In the genomic region with DNA sequence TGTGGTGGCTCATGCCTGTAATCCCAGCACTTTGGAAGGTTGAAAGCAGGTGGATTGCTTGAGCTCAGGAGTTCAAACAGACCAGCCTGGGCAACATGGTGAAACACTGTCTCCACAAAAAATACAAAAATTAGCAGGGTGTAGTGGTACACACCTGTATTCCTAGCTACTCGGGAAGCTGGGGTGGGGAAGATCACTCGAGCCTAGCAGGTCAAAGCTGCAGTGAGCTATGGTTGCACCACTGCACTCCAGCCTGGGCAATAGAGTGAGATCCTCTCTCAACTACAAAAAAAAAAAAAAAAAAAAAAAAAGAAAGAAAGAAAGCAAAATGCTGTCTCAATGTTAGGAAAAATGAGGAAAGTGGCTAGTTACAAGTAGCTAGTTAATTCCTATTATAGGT, we compare ENCODE assay signal across 22 cellular contexts. TPM values are rescaled to one million over a fixed set of nuclear protein-coding genes. Genes with fewer than 3 reads are reported as not detected.
DNase-seq lines count a peak whose midpoint lies in the region; ATAC-seq and TF ChIP-seq lines count a peak whose summit lies in the region.
"Had no signal": no experiment of that assay in that cellular context is flagged by ENCODE, and none has a peak within 500 bp of the region (broad histone marks: within the 10 kb centered on the region; RNA-seq: fewer than 3 reads in every experiment).

No MANE protein-coding gene starts in this region.

- no peaks in the 10 kb centered on the region for H3K9me2 ChIP-seq in PC-9 (ENCODE audit: insufficient read depth)

- no TSS peak for BruUV-seq in PC-9 (replicated peaks; lab: Mats Ljungman, UMichigan)

- ATAC-seq in natural killer cell (no peak), naive B cell (ENCODE audit: low read depth in 2 of 2) (no peak), GM21447 (IDR thresholded peaks at IDR 0.05; ENCODE audit: unreplicated experiment) (no peak)
- no peak for ATAC-seq in natural killer cell treated with Interleukin-12 subunit alpha and Interleukin-12 subunit beta and Interleukin-15 and Interleukin-18, amount 100 ng/mL, for 72 hours
- no peak for ATAC-seq in central memory CD8-positive, alpha-beta T cell (replicated peaks; ENCODE audit: extremely low read depth, poor library complexity, severe bottlenecking)
- no peak for ATAC-seq in activated CD8-positive, alpha-beta T cell treated with anti-CD3 and anti-CD28 coated beads, Interleukin-2, amount 10 ng/mL, durations not matched to agents 7 days and 5 days
- ATAC-seq: HCT116, PC-3 had no signal

- no peak overlapping the region for H3K27ac ChIP-seq in PC-9
- H3K27ac ChIP-seq: BLaER1, SJSA1 had no signal

- no peaks in the 10 kb centered on the region for H3K27me3 ChIP-seq in PC-9 (ENCODE audit: insufficient read depth, low read depth)
- H3K27me3 ChIP-seq: BLaER1, SJSA1 had no signal

- H3K27ac Mint-ChIP-seq in natural killer cell: peak overlapping the region; percentile 27 to 71
- no peak overlapping the region for H3K27ac Mint-ChIP-seq in natural killer cell treated with Interleukin-12 subunit alpha and Interleukin-12 subunit beta and Interleukin-15 and Interleukin-18, amount 100 ng/mL, for 72 hours
- H3K27ac Mint-ChIP-seq in central memory CD8-positive, alpha-beta T cell (ENCODE audit: low read depth): peak overlapping the region; percentile 50
- H3K27ac Mint-ChIP-seq in naive B cell: peak overlapping the region in 5 of 6 donors; percentile 15 to 66 (median 56)
- H3K27ac Mint-ChIP-seq in activated CD8-positive, alpha-beta T cell treated with anti-CD3 and anti-CD28 coated beads, Interleukin-2, amount 10 ng/mL, durations not matched to agents 7 days and 5 days: no peak overlapping the region

- peaks cover 8% of the 10 kb centered on the region; the same call in 1 of the 2 replicates for H3K36me3 ChIP-seq in PC-9 (ENCODE audit: low read depth)

- TF ChIP-seq CTCF in natural killer cell (IDR thresholded peaks at IDR 0.05): no peak
- no peak for TF ChIP-seq CTCF in PC-9 (conservative IDR thresholded peaks at IDR 0.05)

- no peaks in the 10 kb centered on the region for H3K4me1 ChIP-seq in PC-9 (replicated peaks; ENCODE audit: insufficient read depth)
- H3K4me1 ChIP-seq: BLaER1, Caco-2 had no signal

- H2AFZ ChIP-seq in PC-9: no peak overlapping the region

- no peak for DNase-seq in natural killer cell
- no peak for DNase-seq in natural killer cell treated with Interleukin-12 subunit alpha and Interleukin-12 subunit beta and Interleukin-15 and Interleukin-18, amount 100 ng/mL, for 72 hours (ENCODE audit: low spot score)
- DNase-seq in central memory CD8-positive, alpha-beta T cell (ENCODE audit: low spot score in 2 of 2): no peak
- DNase-seq in naive B cell: no peak
- DNase-seq in activated CD8-positive, alpha-beta T cell treated with anti-CD3 and anti-CD28 coated beads, Interleukin-2, amount 10 ng/mL, durations not matched to agents 7 days and 5 days: no peak
- DNase-seq in PC-9: no peak
- DNase-seq: Caco-2; CD4-positive, CD25-positive, alpha-beta regulatory T cell; Kasumi-1; NCI-H1092 treated with DMSO at 0.1 percent for 48 hours; NCI-H1436; NCI-H187 treated with DMSO at 0.1 percent for 48 hours; NCI-H2171 treated with DMSO at 0.1 percent for 48 hours; NCI-H446; NCI-H524 treated with DMSO at 0.1 percent for 48 hours; NCI-H774; PC-3; Right ventricle myocardium superior had no signal

- peaks cover 65% of the 10 kb centered on the region for H3K79me2 ChIP-seq in PC-9 (ENCODE audit: low read depth)

- intact Hi-C loops in natural killer cell (cut with micrococcal nuclease): no loop called here
- intact Hi-C loops in PC-9 (cut with micrococcal nuclease; ENCODE audit: unreplicated experiment): no loop called here

- H3K4me1 Mint-ChIP-seq in natural killer cell (peaks cover 57 to 66% of the 10 kb centered on the region in 2 donors), naive B cell (peaks cover 18 to 36% (median 26%) of the 10 kb centered on the region in 3 donors)
- H3K4me1 Mint-ChIP-seq in natural killer cell treated with Interleukin-12 subunit alpha and Interleukin-12 subunit beta and Interleukin-15 and Interleukin-18, amount 100 ng/mL, for 72 hours (ENCODE audit: low read depth in 2 of 2): peaks cover 35 to 50% of the 10 kb centered on the region in 2 donors
- peaks cover 43% of the 10 kb centered on the region for H3K4me1 Mint-ChIP-seq in central memory CD8-positive, alpha-beta T cell
- H3K4me1 Mint-ChIP-seq in activated CD8-positive, alpha-beta T cell treated with anti-CD3 and anti-CD28 coated beads, Interleukin-2, amount 10 ng/mL, durations not matched to agents 7 days and 5 days (ENCODE audit: low read depth): peaks cover 10% of the 10 kb centered on the region

- H3K27me3 Mint-ChIP-seq in natural killer cell (ENCODE audit: low read depth in 2 of 2): no peaks in the 10 kb centered on the region
- no peaks in the 10 kb centered on the region for H3K27me3 Mint-ChIP-seq in natural killer cell treated with Interleukin-12 subunit alpha and Interleukin-12 subunit beta and Interleukin-15 and Interleukin-18, amount 100 ng/mL, for 72 hours
- H3K27me3 Mint-ChIP-seq in central memory CD8-positive, alpha-beta T cell: no peaks in the 10 kb centered on the region
- no peaks in the 10 kb centered on the region for H3K27me3 Mint-ChIP-seq in naive B cell
- H3K27me3 Mint-ChIP-seq in activated CD8-positive, alpha-beta T cell treated with anti-CD3 and anti-CD28 coated beads, Interleukin-2, amount 10 ng/mL, durations not matched to agents 7 days and 5 days (ENCODE audit: low read depth): no peaks in the 10 kb centered on the region
- H3K27me3 Mint-ChIP-seq: CD4-positive, CD25-positive, alpha-beta regulatory T cell had no signal

- H3K4me3 ChIP-seq in PC-9: no peak overlapping the region
- H3K4me3 ChIP-seq: BLaER1, SJSA1 had no signal

- H3K9me3 Mint-ChIP-seq in natural killer cell: no peaks in the 10 kb centered on the region
- no peaks in the 10 kb centered on the region for H3K9me3 Mint-ChIP-seq in natural killer cell treated with Interleukin-12 subunit alpha and Interleukin-12 subunit beta and Interleukin-15 and Interleukin-18, amount 100 ng/mL, for 72 hours
- H3K9me3 Mint-ChIP-seq in central memory CD8-positive, alpha-beta T cell: no peaks in the 10 kb centered on the region
- H3K9me3 Mint-ChIP-seq in naive B cell: no peaks in the 10 kb centered on the region
- H3K9me3 Mint-ChIP-seq in activated CD8-positive, alpha-beta T cell treated with anti-CD3 and anti-CD28 coated beads, Interleukin-2, amount 10 ng/mL, durations not matched to agents 7 days and 5 days (ENCODE audit: insufficient read depth): no peaks in the 10 kb centered on the region
- H3K9me3 Mint-ChIP-seq: CD4-positive, CD25-positive, alpha-beta regulatory T cell had no signal

- H3K4me3 Mint-ChIP-seq in natural killer cell (no peak overlapping the region), naive B cell (no peak overlapping the region)
- H3K4me3 Mint-ChIP-seq in natural killer cell treated with Interleukin-12 subunit alpha and Interleukin-12 subunit beta and Interleukin-15 and Interleukin-18, amount 100 ng/mL, for 72 hours: no peak overlapping the region
- H3K4me3 Mint-ChIP-seq in central memory CD8-positive, alpha-beta T cell: no peak overlapping the region
- no peak overlapping the region for H3K4me3 Mint-ChIP-seq in activated CD8-positive, alpha-beta T cell treated with anti-CD3 and anti-CD28 coated beads, Interleukin-2, amount 10 ng/mL, durations not matched to agents 7 days and 5 days

- no peaks in the 10 kb centered on the region for H3K9me3 ChIP-seq in PC-9 (ENCODE audit: insufficient read depth, low read depth)
- H3K9me3 ChIP-seq: BLaER1, Caco-2, SJSA1 had no signal

- CTCF ChIA-PET in activated CD8-positive, alpha-beta T cell treated with anti-CD3 and anti-CD28 coated beads, Interleukin-2, amount 10 ng/mL, durations not matched to agents 7 days and 5 days (lab: Charles Lee): interaction anchor here (0.8 kb wide), 1 partner anchor 11 kb away, joined by 3 read pairs; no protein-coding TSS in a partner anchor
- CTCF ChIA-PET in PC-9 (lab: Charles Lee): no interaction called here

- no peak overlapping the region for H3K4me2 ChIP-seq in PC-9
- H3K4me2 ChIP-seq: BLaER1 had no signal

- H4K20me1 ChIP-seq in PC-9 (ENCODE audit: insufficient read depth): peaks cover 60% of the 10 kb centered on the region

- H3K36me3 Mint-ChIP-seq in natural killer cell (no peaks in the 10 kb centered on the region), naive B cell (peaks cover 7 to 12% of the 10 kb centered on the region in 2 donors)
- peaks cover 4% of the 10 kb centered on the region for H3K36me3 Mint-ChIP-seq in natural killer cell treated with Interleukin-12 subunit alpha and Interleukin-12 subunit beta and Interleukin-15 and Interleukin-18, amount 100 ng/mL, for 72 hours
- peaks cover 8% of the 10 kb centered on the region for H3K36me3 Mint-ChIP-seq in central memory CD8-positive, alpha-beta T cell (ENCODE audit: insufficient read depth)
- peaks cover 21% of the 10 kb centered on the region for H3K36me3 Mint-ChIP-seq in activated CD8-positive, alpha-beta T cell treated with anti-CD3 and anti-CD28 coated beads, Interleukin-2, amount 10 ng/mL, durations not matched to agents 7 days and 5 days (ENCODE audit: low read depth)

- POLR2A ChIA-PET in activated CD8-positive, alpha-beta T cell treated with anti-CD3 and anti-CD28 coated beads, Interleukin-2, amount 10 ng/mL, durations not matched to agents 7 days and 5 days (lab: Charles Lee): no interaction called here
- POLR2A ChIA-PET in PC-9 (lab: Charles Lee; ENCODE audit: unreplicated experiment): no interaction called here

- H3F3A ChIP-seq in PC-9 (ENCODE audit: insufficient read depth, low read depth): peaks cover 11% of the 10 kb centered on the region

RNA-seq across cellular contexts. Expression of gene TRIP12, which starts 56.8 kb away (rescaled TPM):
- total RNA-seq in natural killer cell (100 to 1,000 TPM; 295 to 351 (median 325) TPM), PC-9 (2021) (139 and 226 TPM in 2 replicates)
- total RNA-seq in natural killer cell treated with Interleukin-12 subunit alpha and Interleukin-12 subunit beta and Interleukin-15 and Interleukin-18, amount 100 ng/mL, for 72 hours: 100 to 1,000 TPM; 262 to 350 TPM
- 10 to 100 TPM; 20.0 to 64.5 (median 46.1) TPM for polyA plus RNA-seq in naive B cell (ENCODE audit: low read depth in 6 of 6)
- total RNA-seq in activated CD8-positive, alpha-beta T cell treated with anti-CD3 and anti-CD28 coated beads, Interleukin-2, amount 10 ng/mL, durations not matched to agents 7 days and 5 days: 100 to 1,000 TPM; 221 to 229 TPM

RNA-seq across cellular contexts. Expression of gene FBXO36, which starts 57.3 kb away (rescaled TPM):
- 1 to 10 TPM; 1.2 to 1.8 (median 1.5) TPM for total RNA-seq in natural killer cell
- under 1 TPM; 0.36 to 0.67 TPM for total RNA-seq in natural killer cell treated with Interleukin-12 subunit alpha and Interleukin-12 subunit beta and Interleukin-15 and Interleukin-18, amount 100 ng/mL, for 72 hours
- 1 to 10 TPM in 1 of 6 donors, under 1 TPM in 4, not detected in 1; 0.24 to 1.4 (median 0.76) TPM for polyA plus RNA-seq in naive B cell (ENCODE audit: low read depth in 6 of 6)
- total RNA-seq in activated CD8-positive, alpha-beta T cell treated with anti-CD3 and anti-CD28 coated beads, Interleukin-2, amount 10 ng/mL, durations not matched to agents 7 days and 5 days: 1 to 10 TPM; 1.0 to 1.1 TPM
- total RNA-seq in PC-9 (2021): 3.6 and 3.9 TPM in 2 replicates

Comparison
In these comparisons a context has a peak if more than half of its experiments do, and no peak if none do; other contexts are left out.
1. H3K27ac Mint-ChIP-seq: peak in natural killer cell (2 of 2), central memory CD8-positive, alpha-beta T cell (single experiment) and naive B cell (5 of 6); none in natural killer cell treated with Interleukin-12 subunit alpha and Interleukin-12 subunit beta and Interleukin-15 and Interleukin-18, amount 100 ng/mL, for 72 hours (0 of 2) and activated CD8-positive, alpha-beta T cell treated with anti-CD3 and anti-CD28 coated beads, Interleukin-2, amount 10 ng/mL, durations not matched to agents 7 days and 5 days (single experiment).